Comparison of ENCODE assay signal across 17 cellular contexts in genomic region chr19:29587059-29587458, GRCh38. TPM values are rescaled to one million over a fixed set of nuclear protein-coding genes. Genes with fewer than 3 reads are reported as not detected.
DNase-seq lines count a peak whose midpoint lies in the region; ATAC-seq and TF ChIP-seq lines count a peak whose summit lies in the region.
"Had no signal": no experiment of that assay in that cellular context is flagged by ENCODE, and none has a peak within 500 bp of the region (broad histone marks: within the 10 kb centered on the region; RNA-seq: fewer than 3 reads in every experiment).

No MANE protein-coding gene starts in this region.

- H3K4me1 ChIP-seq in CD4-positive, CD25-positive, alpha-beta regulatory T cell (ENCODE audit: control insufficient read depth, insufficient read depth, low read length, poor library complexity, severe bottlenecking) = no peaks in the 10 kb centered on the region
- H3K4me1 ChIP-seq: Caco-2 had no signal

- ATAC-seq in CD4-positive, CD25-positive, alpha-beta regulatory T cell (ENCODE audit: low read depth in 2 of 2) = no peak
- ATAC-seq in T-helper 17 cell = peak; percentile 3
- peak; percentile 5 for ATAC-seq in central memory CD8-positive, alpha-beta T cell (replicated peaks; ENCODE audit: extremely low read depth, poor library complexity, severe bottlenecking)

- H3K4me3 Mint-ChIP-seq in T-helper 2 cell treated with Interferon-gamma antibody and Interleukin-4, amounts not matched to agents 5 μg/mL and 100 μg/mL, for 36 hours = peak overlapping the region; percentile 14
- no peak overlapping the region for H3K4me3 Mint-ChIP-seq in CD4-positive, CD25-positive, alpha-beta regulatory T cell
- H3K4me3 Mint-ChIP-seq in T-helper 17 cell = no peak overlapping the region
- H3K4me3 Mint-ChIP-seq in central memory CD8-positive, alpha-beta T cell = no peak overlapping the region
- H3K4me3 Mint-ChIP-seq: type B pancreatic cell had no signal

- no peaks in the 10 kb centered on the region for H3K36me3 ChIP-seq in CD4-positive, CD25-positive, alpha-beta regulatory T cell (ENCODE audit: control insufficient read depth, insufficient read depth, low read length)
- H3K36me3 ChIP-seq in brain microvascular endothelial cell (replicated peaks) = no peaks in the 10 kb centered on the region

- H3K4me1 Mint-ChIP-seq in T-helper 2 cell treated with Interferon-gamma antibody and Interleukin-4, amounts not matched to agents 5 μg/mL and 100 μg/mL, for 36 hours (ENCODE audit: low read depth) = peaks cover 28% of the 10 kb centered on the region
- peaks cover 0 to 14% (median 10%) of the 10 kb centered on the region in 4 donors for H3K4me1 Mint-ChIP-seq in CD4-positive, CD25-positive, alpha-beta regulatory T cell
- peaks cover 5% of the 10 kb centered on the region for H3K4me1 Mint-ChIP-seq in T-helper 17 cell
- H3K4me1 Mint-ChIP-seq in central memory CD8-positive, alpha-beta T cell = peaks cover 18% of the 10 kb centered on the region

- peak overlapping the region; percentile 63 for H3K27ac ChIP-seq in CD4-positive, CD25-positive, alpha-beta regulatory T cell (ENCODE audit: insufficient read depth, low read length, poor library complexity, severe bottlenecking)
- no peak overlapping the region for H3K27ac ChIP-seq in brain microvascular endothelial cell
- no peak overlapping the region for H3K27ac ChIP-seq in caudate nucleus (ENCODE audit: low read depth, low read length)

- in situ Hi-C loops in brain microvascular endothelial cell (cut with HindIII; ENCODE audit: low pct_ligation_motif_present, low sequenced_read_pairs) = no loop called here

- peak overlapping the region; percentile 79 for H3K27ac Mint-ChIP-seq in T-helper 2 cell treated with Interferon-gamma antibody and Interleukin-4, amounts not matched to agents 5 μg/mL and 100 μg/mL, for 36 hours
- H3K27ac Mint-ChIP-seq in CD4-positive, CD25-positive, alpha-beta regulatory T cell = peak overlapping the region; percentile 29 to 96 (median 63)
- peak overlapping the region; percentile 37 for H3K27ac Mint-ChIP-seq in T-helper 17 cell
- peak overlapping the region; percentile 84 for H3K27ac Mint-ChIP-seq in central memory CD8-positive, alpha-beta T cell (ENCODE audit: low read depth)
- H3K27ac Mint-ChIP-seq: type B pancreatic cell had no signal

- H3K9me3 Mint-ChIP-seq in T-helper 2 cell treated with Interferon-gamma antibody and Interleukin-4, amounts not matched to agents 5 μg/mL and 100 μg/mL, for 36 hours = peaks cover 4% of the 10 kb centered on the region
- H3K9me3 Mint-ChIP-seq in CD4-positive, CD25-positive, alpha-beta regulatory T cell = peaks cover 0 to 7% (median 0%) of the 10 kb centered on the region in 7 donors
- no peaks in the 10 kb centered on the region for H3K9me3 Mint-ChIP-seq in central memory CD8-positive, alpha-beta T cell
- H3K9me3 Mint-ChIP-seq: type B pancreatic cell had no signal

- no peak overlapping the region for H3K4me3 ChIP-seq in CD4-positive, CD25-positive, alpha-beta regulatory T cell (ENCODE audit: low read depth, low read length)
- no peak overlapping the region for H3K4me3 ChIP-seq in brain microvascular endothelial cell (ENCODE audit: low read depth, low read length)

- no peaks in the 10 kb centered on the region for H3K36me3 Mint-ChIP-seq in T-helper 2 cell treated with Interferon-gamma antibody and Interleukin-4, amounts not matched to agents 5 μg/mL and 100 μg/mL, for 36 hours (ENCODE audit: low read depth)
- peaks cover 3% of the 10 kb centered on the region for H3K36me3 Mint-ChIP-seq in CD4-positive, CD25-positive, alpha-beta regulatory T cell
- peaks cover 2% of the 10 kb centered on the region for H3K36me3 Mint-ChIP-seq in T-helper 17 cell (ENCODE audit: low read depth)
- H3K36me3 Mint-ChIP-seq in central memory CD8-positive, alpha-beta T cell (ENCODE audit: insufficient read depth) = no peaks in the 10 kb centered on the region
- H3K36me3 Mint-ChIP-seq: type B pancreatic cell had no signal

- H3K27me3 ChIP-seq in CD4-positive, CD25-positive, alpha-beta regulatory T cell (ENCODE audit: control insufficient read depth, insufficient read depth, low read length) = peaks cover 4% of the 10 kb centered on the region
- no peaks in the 10 kb centered on the region for H3K27me3 ChIP-seq in brain microvascular endothelial cell (replicated peaks)

- no peak for TF ChIP-seq CTCF in brain microvascular endothelial cell (IDR thresholded peaks at IDR 0.05; ENCODE audit: low read depth, low read length, missing control alignments)

- no peak for DNase-seq in T-helper 2 cell treated with Interferon-gamma antibody and Interleukin-4, amounts not matched to agents 5 μg/mL and 100 μg/mL, for 36 hours (ENCODE audit: low spot score)
- DNase-seq in T-helper 2 cell = no peak
- DNase-seq in CD4-positive, CD25-positive, alpha-beta regulatory T cell = no peak
- DNase-seq in T-helper 17 cell = no peak
- no peak for DNase-seq in central memory CD8-positive, alpha-beta T cell (ENCODE audit: low spot score in 2 of 2)
- no peak for DNase-seq in brain microvascular endothelial cell
- DNase-seq in caudate nucleus (lab: John Stamatoyannopoulos, UW) = no peak
- no peak for DNase-seq in SKM-1 (lab: John Stamatoyannopoulos, UW; ENCODE audit: unreplicated experiment)
- DNase-seq: amniotic stem cell, Caco-2, glutamatergic neuron, Kasumi-1, NCI-H1048, NCI-H187, NCI-H226, NCI-H748 treated with DMSO at 0.1 percent for 48 hours had no signal

- peaks cover 17% of the 10 kb centered on the region for H3K27me3 Mint-ChIP-seq in T-helper 2 cell treated with Interferon-gamma antibody and Interleukin-4, amounts not matched to agents 5 μg/mL and 100 μg/mL, for 36 hours (ENCODE audit: low read depth)
- peaks cover 9% of the 10 kb centered on the region for H3K27me3 Mint-ChIP-seq in CD4-positive, CD25-positive, alpha-beta regulatory T cell
- H3K27me3 Mint-ChIP-seq in T-helper 17 cell = peaks cover 20% of the 10 kb centered on the region
- no peaks in the 10 kb centered on the region for H3K27me3 Mint-ChIP-seq in central memory CD8-positive, alpha-beta T cell

- H3K9me3 ChIP-seq in CD4-positive, CD25-positive, alpha-beta regulatory T cell (ENCODE audit: control insufficient read depth in 2 of 2, low read length in 2 of 2) = peaks cover 0 to 3% of the 10 kb centered on the region in 2 experiments
- no peaks in the 10 kb centered on the region for H3K9me3 ChIP-seq in T-helper 17 cell (ENCODE audit: control insufficient read depth, low read length, poor library complexity, severe bottlenecking)
- H3K9me3 ChIP-seq: Caco-2 had no signal

RNA-seq across cellular contexts. Expression of gene POP4, which starts 19.0 kb away (rescaled TPM):
- 64.3 TPM for total RNA-seq in CD4-positive, CD25-positive, alpha-beta regulatory T cell
- polyA plus RNA-seq in CD4-positive, CD25-positive, alpha-beta regulatory T cell = 100 to 1,000 TPM; 162 to 202 (median 190) TPM
- total RNA-seq in T-helper 17 cell = 10 to 100 TPM; 48.8 to 56.6 TPM

Comparison
In these comparisons a context has a peak if more than half of its experiments do, and no peak if none do; other contexts are left out.
1. ATAC-seq: peak in T-helper 17 cell (single experiment) and central memory CD8-positive, alpha-beta T cell (single experiment); none in CD4-positive, CD25-positive, alpha-beta regulatory T cell (0 of 2).
2. Peak in every context shown above with its lines, with median percentiles within 50 percentile points of each other: H3K27ac Mint-ChIP-seq.